14 cellular contexts compared by ENCODE assay signal in genomic region chr5:164277720-164278119, GRCh38.
DNase-seq lines count a peak whose midpoint lies in the region; ATAC-seq and TF ChIP-seq lines count a peak whose summit lies in the region.
"Had no signal": no experiment of that assay in that cellular context is flagged by ENCODE, and none has a peak within 500 bp of the region (broad histone marks: within the 10 kb centered on the region; RNA-seq: fewer than 3 reads in every experiment).

No MANE protein-coding gene starts in this region.

- CTCF ChIA-PET in SK-N-SH (lab: Yijun Ruan, JAX) (interaction anchor here (1.3 kb wide), 1 partner anchor 50 kb away, joined by 3 read pairs; no protein-coding TSS in a partner anchor), PC-9 (lab: Charles Lee) (no interaction called here)

- H2AFZ ChIP-seq in SK-N-SH (ENCODE audit: low read depth) (no peak overlapping the region), PC-9 (no peak overlapping the region)

- H3K36me3 ChIP-seq in SK-N-SH (replicated peaks in 1 of 2; ENCODE audit: control insufficient read depth in 1 of 2, insufficient read depth in 2 of 2, low read length in 1 of 2) (no peaks in the 10 kb centered on the region), ovary (no peaks in the 10 kb centered on the region), PC-9 (ENCODE audit: low read depth) (no peaks in the 10 kb centered on the region)
- H3K36me3 ChIP-seq: sigmoid colon had no signal

- no peak overlapping the region for H3K9ac ChIP-seq in SK-N-SH

- no peaks in the 10 kb centered on the region; a peak in 1 of 4 replicates for H3K4me1 ChIP-seq in SK-N-SH (ENCODE audit: control insufficient read depth in 1 of 2, insufficient read depth in 2 of 2, low read depth in 1 of 2, low read length in 1 of 2)
- no peaks in the 10 kb centered on the region for H3K4me1 ChIP-seq in ovary (ENCODE audit: insufficient read depth)
- H3K4me1 ChIP-seq in PC-9 (replicated peaks; ENCODE audit: insufficient read depth) = 0 out of 2 replicates have a peak, but pooled peaks cover 3% of the 10 kb centered on the region
- H3K4me1 ChIP-seq: sigmoid colon had no signal

- H3K27ac ChIP-seq in SK-N-SH (ENCODE audit: low read depth in 2 of 2, low read length in 1 of 2) (no peak overlapping the region), ovary (no peak overlapping the region), PC-9 (no peak overlapping the region)
- H3K27ac ChIP-seq: sigmoid colon had no signal

- no peaks in the 10 kb centered on the region for H3K27me3 Mint-ChIP-seq in activated T-helper 1 cell treated with anti-CD3 and anti-CD28 coated beads, Interleukin-12 subunit alpha, Interleukin-12 subunit beta, Interleukin-2, Interleukin-4 antibody, amounts not matched to agents 30 ng/mL and 10 ng/mL and 1 ng/mL, durations not matched to agents 14 hours and 24 hours and 36 hours (ENCODE audit: insufficient read depth)
- H3K27me3 Mint-ChIP-seq: CD4-positive, alpha-beta memory T cell; naive thymus-derived CD8-positive, alpha-beta T cell had no signal

- no peak overlapping the region for H3K27ac Mint-ChIP-seq in activated T-helper 1 cell treated with anti-CD3 and anti-CD28 coated beads, Interleukin-12 subunit alpha, Interleukin-12 subunit beta, Interleukin-2, Interleukin-4 antibody, amounts not matched to agents 30 ng/mL and 10 ng/mL and 1 ng/mL, durations not matched to agents 14 hours and 24 hours and 36 hours
- H3K27ac Mint-ChIP-seq: CD4-positive, alpha-beta memory T cell; naive thymus-derived CD8-positive, alpha-beta T cell had no signal

- no peak overlapping the region for H3K4me3 ChIP-seq in SK-N-SH (ENCODE audit: low read depth in 2 of 2, low read length in 1 of 2)
- H3K4me3 ChIP-seq in ovary = no peak overlapping the region
- no peak overlapping the region for H3K4me3 ChIP-seq in PC-9
- H3K4me3 ChIP-seq: sigmoid colon had no signal

- H4K20me1 ChIP-seq in SK-N-SH (ENCODE audit: insufficient read depth) = no peaks in the 10 kb centered on the region
- H4K20me1 ChIP-seq in PC-9 (ENCODE audit: insufficient read depth) = no peaks in the 10 kb centered on the region

- no peaks in the 10 kb centered on the region for H3K9me3 Mint-ChIP-seq in activated T-helper 1 cell treated with anti-CD3 and anti-CD28 coated beads, Interleukin-12 subunit alpha, Interleukin-12 subunit beta, Interleukin-2, Interleukin-4 antibody, amounts not matched to agents 30 ng/mL and 10 ng/mL and 1 ng/mL, durations not matched to agents 14 hours and 24 hours and 36 hours

- peak; percentile 73 for ATAC-seq in GM21360 (IDR thresholded peaks at IDR 0.05; ENCODE audit: unreplicated experiment)
- ATAC-seq in HG03378 (IDR thresholded peaks at IDR 0.05; ENCODE audit: unreplicated experiment) = peak; percentile 64
- no peak for ATAC-seq in GM19023 (IDR thresholded peaks at IDR 0.05; ENCODE audit: unreplicated experiment)
- ATAC-seq: naive thymus-derived CD8-positive, alpha-beta T cell had no signal

- H3K36me3 Mint-ChIP-seq in activated T-helper 1 cell treated with anti-CD3 and anti-CD28 coated beads, Interleukin-12 subunit alpha, Interleukin-12 subunit beta, Interleukin-2, Interleukin-4 antibody, amounts not matched to agents 30 ng/mL and 10 ng/mL and 1 ng/mL, durations not matched to agents 14 hours and 24 hours and 36 hours (ENCODE audit: low read depth) = no peaks in the 10 kb centered on the region
- H3K36me3 Mint-ChIP-seq: CD4-positive, alpha-beta memory T cell; naive thymus-derived CD8-positive, alpha-beta T cell had no signal

- H3K27me3 ChIP-seq in SK-N-SH (ENCODE audit: insufficient read depth) (no peaks in the 10 kb centered on the region), ovary (no peaks in the 10 kb centered on the region), PC-9 (ENCODE audit: insufficient read depth, low read depth) (no peaks in the 10 kb centered on the region)
- H3K27me3 ChIP-seq: sigmoid colon had no signal

- H3F3A ChIP-seq in SK-N-SH (replicated peaks; ENCODE audit: insufficient read depth) = no peaks in the 10 kb centered on the region
- H3F3A ChIP-seq in PC-9 (ENCODE audit: insufficient read depth, low read depth) = no peaks in the 10 kb centered on the region

- H3K4me2 ChIP-seq in SK-N-SH = no peak overlapping the region
- no peak overlapping the region for H3K4me2 ChIP-seq in PC-9

- no peak overlapping the region for H3K4me3 Mint-ChIP-seq in activated T-helper 1 cell treated with anti-CD3 and anti-CD28 coated beads, Interleukin-12 subunit alpha, Interleukin-12 subunit beta, Interleukin-2, Interleukin-4 antibody, amounts not matched to agents 30 ng/mL and 10 ng/mL and 1 ng/mL, durations not matched to agents 14 hours and 24 hours and 36 hours
- H3K4me3 Mint-ChIP-seq: CD4-positive, alpha-beta memory T cell; naive thymus-derived CD8-positive, alpha-beta T cell had no signal

- no peak for TF ChIP-seq RAD21 in SK-N-SH (IDR thresholded peaks at IDR 0.05; ENCODE audit: low read length)

- no peak for TF ChIP-seq CTCF in SK-N-SH (IDR thresholded peaks at IDR 0.05)
- TF ChIP-seq CTCF in ovary (IDR thresholded peaks at IDR 0.05) = no peak
- TF ChIP-seq CTCF in PC-9 (conservative IDR thresholded peaks at IDR 0.05) = no peak

- H3K4me1 Mint-ChIP-seq in activated T-helper 1 cell treated with anti-CD3 and anti-CD28 coated beads, Interleukin-12 subunit alpha, Interleukin-12 subunit beta, Interleukin-2, Interleukin-4 antibody, amounts not matched to agents 30 ng/mL and 10 ng/mL and 1 ng/mL, durations not matched to agents 14 hours and 24 hours and 36 hours (ENCODE audit: low read depth) = no peaks in the 10 kb centered on the region
- H3K4me1 Mint-ChIP-seq: CD4-positive, alpha-beta memory T cell; naive thymus-derived CD8-positive, alpha-beta T cell had no signal

- BruUV-seq in PC-9 (replicated peaks; lab: Mats Ljungman, UMichigan) = no TSS peak

- intact Hi-C loops in activated T-helper 1 cell treated with anti-CD3 and anti-CD28 coated beads, Interleukin-12 subunit alpha, Interleukin-12 subunit beta, Interleukin-2, Interleukin-4 antibody, amounts not matched to agents 30 ng/mL and 10 ng/mL and 1 ng/mL, durations not matched to agents 14 hours and 24 hours and 36 hours (cut with micrococcal nuclease) = no loop called here
- intact Hi-C loops in ovary (cut with DNase I) = no loop called here
- intact Hi-C loops in PC-9 (cut with micrococcal nuclease; ENCODE audit: unreplicated experiment) = no loop called here

- no peaks in the 10 kb centered on the region for H3K79me2 ChIP-seq in SK-N-SH (ENCODE audit: insufficient read depth)
- H3K79me2 ChIP-seq in PC-9 (ENCODE audit: low read depth) = no peaks in the 10 kb centered on the region

- H3K9me2 ChIP-seq in SK-N-SH (no peaks in the 10 kb centered on the region), PC-9 (ENCODE audit: insufficient read depth) (no peaks in the 10 kb centered on the region)

- no peaks in the 10 kb centered on the region for H3K9me3 ChIP-seq in SK-N-SH
- no peaks in the 10 kb centered on the region for H3K9me3 ChIP-seq in ovary
- H3K9me3 ChIP-seq in PC-9 (ENCODE audit: insufficient read depth, low read depth) = no peaks in the 10 kb centered on the region
- H3K9me3 ChIP-seq: sigmoid colon had no signal

- POLR2A ChIA-PET in SK-N-SH (lab: Yijun Ruan, JAX) (no interaction called here), PC-9 (lab: Charles Lee; ENCODE audit: unreplicated experiment) (no interaction called here)

- WGBS in SK-N-SH (ENCODE audit: low lambda C conversion rate) = 52% methylated on average over 2 of the region's 2 CpGs
- 68 to 71% (median 69%) methylated on average over 2 of the region's 2 CpGs for WGBS in ovary, 3 donors

- DNase-seq in SK-N-SH (no peak), renal cortical epithelial cell (ENCODE audit: low read depth) (peak; percentile 44), ovary (no peak), PC-9 (no peak)
- DNase-seq in activated T-helper 1 cell treated with anti-CD3 and anti-CD28 coated beads, Interleukin-12 subunit alpha, Interleukin-12 subunit beta, Interleukin-2, Interleukin-4 antibody, amounts not matched to agents 30 ng/mL and 10 ng/mL and 1 ng/mL, durations not matched to agents 14 hours and 24 hours and 36 hours (ENCODE audit: low spot score) = no peak
- DNase-seq: amniotic stem cell; CD4-positive, alpha-beta memory T cell; effector CD8-positive, alpha-beta T cell; naive thymus-derived CD8-positive, alpha-beta T cell; NCI-H1092; sigmoid colon had no signal

- TF ChIP-seq EP300 in SK-N-SH (IDR thresholded peaks at IDR 0.05; ENCODE audit: borderline replicate concordance in 1 of 2, low read depth in 1 of 2, low read length in 1 of 2) (no peak), ovary (IDR thresholded peaks at IDR 0.05) (no peak)

- no peak for TF ChIP-seq POLR2A in ovary (IDR thresholded peaks at IDR 0.05)

TF ChIP-seq in SK-N-SH, 30 proteins besides CTCF, POLR2A, EP300 and RAD21 (continues in another document):
- TF ChIP-seq GABPA (IDR thresholded peaks at IDR 0.05; ENCODE audit: low read depth) = no peak
- no peak for TF ChIP-seq NFIC (IDR thresholded peaks at IDR 0.05; ENCODE audit: borderline replicate concordance)
- TF ChIP-seq JUND (IDR thresholded peaks at IDR 0.05) = peak; percentile 48
- no peak for TF ChIP-seq ZBTB33 (IDR thresholded peaks at IDR 0.05; ENCODE audit: borderline replicate concordance, low read depth)
- TF ChIP-seq USF1 (IDR thresholded peaks at IDR 0.05; ENCODE audit: borderline replicate concordance, low read depth) = no peak
- TF ChIP-seq FOSL2 (IDR thresholded peaks at IDR 0.05; ENCODE audit: borderline replicate concordance, low read depth) = peak; percentile 41; the same call in 1 of the 2 replicates
